11 cellular contexts compared by ENCODE assay signal in the genomic region with DNA sequence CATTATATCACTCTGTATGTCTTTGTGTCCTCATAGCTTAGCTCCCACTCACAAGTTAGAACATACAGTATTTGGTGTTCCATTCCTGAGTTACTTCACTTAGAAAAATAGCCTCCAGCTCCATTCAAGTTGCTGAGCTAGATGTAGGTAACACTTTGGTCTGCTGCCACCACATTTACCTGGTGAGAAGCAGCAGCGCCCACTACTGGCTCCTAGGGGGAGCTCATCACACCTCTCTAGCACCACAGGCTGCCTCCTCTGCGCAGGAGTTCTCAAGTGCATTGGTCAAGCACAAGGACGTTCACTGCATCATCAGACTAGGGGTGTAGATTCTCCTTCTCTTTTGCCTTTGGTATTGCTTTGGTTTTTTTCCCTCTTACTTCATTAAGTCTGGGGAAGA.
DNase-seq lines count a peak whose midpoint lies in the region; ATAC-seq, FAIRE-seq and TF ChIP-seq lines count a peak whose summit lies in the region.
"Had no signal": no experiment of that assay in that cellular context is flagged by ENCODE, and none has a peak within 500 bp of the region (broad histone marks: within the 10 kb centered on the region; RNA-seq: fewer than 3 reads in every experiment).

No MANE protein-coding gene starts in this region.

- FAIRE-seq in K562 (lab: Jason Lieb, UNC), result peak; percentile 72
- FAIRE-seq in frontal cortex (lab: Jason Lieb, UNC), result no peak

- peak; percentile 83 for ATAC-seq in K562

- no peak overlapping the region for H3K27ac ChIP-seq in K562 (ENCODE audit: extremely low read depth, low read depth, low read length)
- H3K27ac ChIP-seq: thoracic aorta had no signal

- intact Hi-C loops in K562 (cut with micrococcal nuclease), result no loop called here

- H3K4me2 ChIP-seq in K562 (ENCODE audit: insufficient read depth, low read length), result no peak overlapping the region

- peaks cover 2% of the 10 kb centered on the region for H3K36me3 Mint-ChIP-seq in neural crest cell (ENCODE audit: low read depth)

- H3K36me3 ChIP-seq in K562 (ENCODE audit: control insufficient read depth, insufficient read depth, low read length), result no peaks in the 10 kb centered on the region
- H3K36me3 ChIP-seq: thoracic aorta had no signal

- DNase-seq in DMS 273 (lab: John Stamatoyannopoulos, UW; ENCODE audit: unreplicated experiment), result peak; percentile 51
- no peak for DNase-seq in DMS 273 treated with DMSO at 0.1 percent for 48 hours (lab: John Stamatoyannopoulos, UW)
- DNase-seq in M059J (ENCODE audit: low read depth), result peak; percentile 47
- peak; percentile 14 to 43 (median 22) for DNase-seq in K562 (ENCODE audit: extremely low read depth in 1 of 4, low spot score in 3 of 4)
- DNase-seq in neural crest cell (ENCODE audit: low read depth, low spot score), result no peak
- DNase-seq in T-helper 1 cell, result no peak
- DNase-seq in frontal cortex (ENCODE audit: low spot score in 2 of 2), result no peak
- DNase-seq in GM19240 (ENCODE audit: insufficient read length, low spot score), result no peak
- DNase-seq: 8988T, NCI-H524 treated with DMSO at 0.1 percent for 48 hours had no signal

- H3K9me1 ChIP-seq in K562 (ENCODE audit: control insufficient read depth, insufficient read depth, low read length), result no peaks in the 10 kb centered on the region

- 0% methylated on average over 3 of the region's 3 CpGs for WGBS in K562 (ENCODE audit: insufficient coverage, low coverage, missing lambda C conversion rate)

- CTCF ChIA-PET in K562 (lab: Yijun Ruan, JAX; ENCODE audit: low intra/inter-chr PET ratio), result no interaction called here

- H3K27me3 Mint-ChIP-seq in neural crest cell (ENCODE audit: low read depth), result peaks cover 5% of the 10 kb centered on the region

- POLR2A ChIA-PET in K562 (lab: Yijun Ruan, JAX), result no interaction called here

- no peaks in the 10 kb centered on the region for H3K9me3 ChIP-seq in K562 (replicated peaks; ENCODE audit: control insufficient read depth, insufficient read depth, low read depth, low read length)
- H3K9me3 ChIP-seq: thoracic aorta had no signal

- TF ChIP-seq CTCF in K562 (IDR thresholded peaks at IDR 0.05 in 2 of 3, conservative IDR thresholded peaks at IDR 0.05 in 1 of 3; ENCODE audit: insufficient read depth in 2 of 3, low read depth in 1 of 3, low read length in 3 of 3) (peak; percentile 52 to 59 (median 58)), neural crest cell (conservative IDR thresholded peaks at IDR 0.05) (peak; percentile 55)

- H3K4me3 ChIP-seq in K562, result no peak overlapping the region
- H3K4me3 ChIP-seq: thoracic aorta had no signal

- H3K9me3 Mint-ChIP-seq in neural crest cell, result peaks cover 15% of the 10 kb centered on the region

- H3K27me3 ChIP-seq in K562 (ENCODE audit: control insufficient read depth in 2 of 2, insufficient read depth in 2 of 2, low read length in 2 of 2), result no peaks in the 10 kb centered on the region

- H3K9ac ChIP-seq in K562 (ENCODE audit: insufficient read depth in 1 of 2, low read depth in 2 of 2, low read length in 2 of 2), result no peak overlapping the region

- no TSS peak for BruUV-seq in K562 (replicated peaks; lab: Mats Ljungman, UMichigan)

- H4K20me1 ChIP-seq in K562 (replicated peaks; ENCODE audit: control insufficient read depth, insufficient read depth, low read length), result no peaks in the 10 kb centered on the region

- no peak overlapping the region for H3K4me3 Mint-ChIP-seq in neural crest cell

- no peak overlapping the region for H2AFZ ChIP-seq in K562 (ENCODE audit: low read depth, low read length)

- no peaks in the 10 kb centered on the region for H3K4me1 Mint-ChIP-seq in neural crest cell

- in situ Hi-C loops in K562 (cut with MboI), result no loop called here

- 0 out of 4 replicates have a peak, but pooled peaks of 1 of the 2 experiments have one; percentile 11 for TF ChIP-seq RAD21 in K562 (CRISPR knock-in tag; conservative IDR thresholded peaks at IDR 0.05 in 1 of 2, IDR thresholded peaks at IDR 0.05 in 1 of 2)

- no peaks in the 10 kb centered on the region for H3K4me1 ChIP-seq in K562 (replicated peaks in 1 of 2; ENCODE audit: control insufficient read depth in 2 of 2, insufficient read depth in 2 of 2, low read length in 2 of 2)

- TF ChIP-seq POLR2A in K562 (conservative IDR thresholded peaks at IDR 0.05), result no peak

- H3K79me2 ChIP-seq in K562 (ENCODE audit: control insufficient read depth, insufficient read depth, low read length), result no peaks in the 10 kb centered on the region

- no peak for TF ChIP-seq EP300 in K562 (IDR thresholded peaks at IDR 0.05; ENCODE audit: low read length)

- no peak overlapping the region for H3K27ac Mint-ChIP-seq in neural crest cell (ENCODE audit: unreplicated experiment)

TF ChIP-seq in K562, 482 proteins besides CTCF, POLR2A, EP300 and RAD21:
- TF ChIP-seq HSF4 (CRISPR knock-in tag; IDR thresholded peaks at IDR 0.05; ENCODE audit: borderline replicate concordance) (no peak), SMC3 (conservative IDR thresholded peaks at IDR 0.05; ENCODE audit: insufficient read depth, low read depth, low read length) (0 out of 2 replicates have a peak, but pooled peaks have one; percentile 27)

Comparison
In these comparisons a context has a peak if more than half of its experiments do, and no peak if none do; other contexts are left out.
1. DNase-seq: peak in DMS 273 (single experiment), M059J (single experiment) and K562 (4 of 4); none in DMS 273 treated with DMSO at 0.1 percent for 48 hours (single experiment), neural crest cell (single experiment), T-helper 1 cell (0 of 5), frontal cortex (0 of 2) and GM19240 (single experiment).